In genomic region chr6:142833054-142833453, GRCh38 we compare ENCODE assay signal across 1 cellular context.
A peak's percentile ranks its signal among the peaks of the same experiment; 100 is the strongest.
TF ChIP-seq lines count a peak whose summit lies in the region.

No MANE protein-coding gene starts in this region.

TF ChIP-seq in SK-N-SH, 30 proteins besides CTCF, POLR2A, EP300 and RAD21 (continued from another document):
- no peak for TF ChIP-seq REST (IDR thresholded peaks at IDR 0.05; ENCODE audit: low read depth, low read length)
- 0 out of 2 replicates have a peak, but pooled peaks have one; percentile 13 for TF ChIP-seq POLR2AphosphoS5 (IDR thresholded peaks at IDR 0.05; ENCODE audit: low read depth, low read length)
TF ChIP-seq in SK-N-SH: peak in this region for 8.
